In genomic region chr10:71600856-71601255, GRCh38 we compare ENCODE assay signal across 12 cellular contexts.
DNase-seq lines count a peak whose midpoint lies in the region; ATAC-seq lines count a peak whose summit lies in the region.
"Had no signal": no experiment of that assay in that cellular context is flagged by ENCODE, and none has a peak within 500 bp of the region (broad histone marks: within the 10 kb centered on the region; RNA-seq: fewer than 3 reads in every experiment).

No MANE protein-coding gene starts in this region.

- DNase-seq in A172 (ENCODE audit: low spot score) (peak; percentile 89), GM04504 (ENCODE audit: low read depth) (peak; percentile 88), glomerular endothelial cell (ENCODE audit: extremely low read depth, low read depth, low spot score) (peak; percentile 25), NCI-H2107 treated with DMSO at 0.1 percent for 48 hours (lab: John Stamatoyannopoulos, UW; ENCODE audit: unreplicated experiment) (no peak), SKM-1 treated with dmso at 0.1 percent for 144 hours (lab: John Stamatoyannopoulos, UW; ENCODE audit: unreplicated experiment) (no peak), anterior cingulate cortex (lab: John Stamatoyannopoulos, UW) (no peak)
- DNase-seq in activated naive CD8-positive, alpha-beta T cell treated with anti-CD3 and anti-CD28 coated beads, Interleukin-2, amount 50 U/mL, for 24 hours: peak; percentile 25
- DNase-seq: amygdala; CD4-positive, CD25-positive, alpha-beta regulatory T cell; MM.1S; NCI-H510A treated with DMSO at 0.1 percent for 48 hours had no signal

- peaks cover 58% of the 10 kb centered on the region for H3K4me1 Mint-ChIP-seq in activated naive CD8-positive, alpha-beta T cell treated with anti-CD3 and anti-CD28 coated beads, Interleukin-2, amount 50 U/mL, for 24 hours
- H3K4me1 Mint-ChIP-seq: CD4-positive, CD25-positive, alpha-beta regulatory T cell had no signal

- H3K4me3 Mint-ChIP-seq in activated naive CD8-positive, alpha-beta T cell treated with anti-CD3 and anti-CD28 coated beads, Interleukin-2, amount 50 U/mL, for 24 hours: peak overlapping the region; percentile 34
- H3K4me3 Mint-ChIP-seq: CD4-positive, CD25-positive, alpha-beta regulatory T cell had no signal

- peak; percentile 67 for ATAC-seq in activated naive CD8-positive, alpha-beta T cell treated with anti-CD3 and anti-CD28 coated beads, Interleukin-2, amount 50 U/mL, for 24 hours
- ATAC-seq in HG02938 (IDR thresholded peaks at IDR 0.05; ENCODE audit: unreplicated experiment): no peak

- H3K27me3 Mint-ChIP-seq in activated naive CD8-positive, alpha-beta T cell treated with anti-CD3 and anti-CD28 coated beads, Interleukin-2, amount 50 U/mL, for 24 hours: no peaks in the 10 kb centered on the region

- H3K27ac Mint-ChIP-seq in activated naive CD8-positive, alpha-beta T cell treated with anti-CD3 and anti-CD28 coated beads, Interleukin-2, amount 50 U/mL, for 24 hours: peak overlapping the region; percentile 89
- H3K27ac Mint-ChIP-seq: CD4-positive, CD25-positive, alpha-beta regulatory T cell had no signal

- H3K9me3 Mint-ChIP-seq in activated naive CD8-positive, alpha-beta T cell treated with anti-CD3 and anti-CD28 coated beads, Interleukin-2, amount 50 U/mL, for 24 hours: no peaks in the 10 kb centered on the region
- H3K9me3 Mint-ChIP-seq: CD4-positive, CD25-positive, alpha-beta regulatory T cell had no signal

- H3K36me3 Mint-ChIP-seq in activated naive CD8-positive, alpha-beta T cell treated with anti-CD3 and anti-CD28 coated beads, Interleukin-2, amount 50 U/mL, for 24 hours (ENCODE audit: low read depth): no peaks in the 10 kb centered on the region
- H3K36me3 Mint-ChIP-seq: CD4-positive, CD25-positive, alpha-beta regulatory T cell had no signal

Comparison
In these comparisons a context has a peak if more than half of its experiments do, and no peak if none do; other contexts are left out.
1. DNase-seq: peak in A172 (single experiment), GM04504 (single experiment), activated naive CD8-positive, alpha-beta T cell treated with anti-CD3 and anti-CD28 coated beads, Interleukin-2, amount 50 U/mL, for 24 hours (single experiment) and glomerular endothelial cell (single experiment); none in NCI-H2107 treated with DMSO at 0.1 percent for 48 hours (single experiment), SKM-1 treated with dmso at 0.1 percent for 144 hours (single experiment) and anterior cingulate cortex (0 of 58).